ENCODE assay signal across 8 cellular contexts in genomic region chr9:104968025-104968982, GRCh38. TPM values are rescaled to one million over a fixed set of nuclear protein-coding genes. Genes with fewer than 3 reads are reported as not detected.
DNase-seq lines count a peak whose midpoint lies in the region; ATAC-seq and TF ChIP-seq lines count a peak whose summit lies in the region.

No MANE protein-coding gene starts in this region.

- POLR2A ChIA-PET in activated CD8-positive, alpha-beta T cell treated with anti-CD3 and anti-CD28 coated beads for 36 hours (lab: Charles Lee) = interaction anchor here (0.7 kb wide), 2 partner anchors 21 to 41 kb away, joined by 3 to 4 read pairs; no protein-coding TSS in a partner anchor

- TF ChIP-seq CTCF in CD14-positive monocyte (IDR thresholded peaks at IDR 0.05) (no peak), lower lobe of right lung (IDR thresholded peaks at IDR 0.05) (no peak)
- TF ChIP-seq CTCF in activated CD8-positive, alpha-beta T cell treated with anti-CD3 and anti-CD28 coated beads for 36 hours (IDR thresholded peaks at IDR 0.05) = no peak

- ATAC-seq in GM19452 (IDR thresholded peaks at IDR 0.05; ENCODE audit: unreplicated experiment) (peak; percentile 100), HG03571 (IDR thresholded peaks at IDR 0.05; ENCODE audit: unreplicated experiment) (peak; percentile 99), lower lobe of right lung (peak; percentile 92 to 96)
- ATAC-seq in activated CD8-positive, alpha-beta T cell treated with anti-CD3 and anti-CD28 coated beads for 36 hours = peak; percentile 99

- H3K27ac ChIP-seq in duodenal mucosa (ENCODE audit: low read depth, low read length) (peak overlapping the region; percentile 60), lower lobe of right lung (peak overlapping the region; percentile 92)

- H3K9me3 ChIP-seq in duodenal mucosa (ENCODE audit: control insufficient read depth in 1 of 2, low read length in 2 of 2) (no peaks in the 10 kb centered on the region), lower lobe of right lung (no peaks in the 10 kb centered on the region)

- H3K36me3 ChIP-seq in duodenal mucosa (ENCODE audit: control insufficient read depth in 1 of 2, insufficient read depth in 2 of 2, low read length in 2 of 2) (no peaks in the 10 kb centered on the region), lower lobe of right lung (no peaks in the 10 kb centered on the region)

- no peaks in the 10 kb centered on the region for H3K36me3 Mint-ChIP-seq in CD14-positive monocyte
- no peaks in the 10 kb centered on the region for H3K36me3 Mint-ChIP-seq in activated CD8-positive, alpha-beta T cell treated with anti-CD3 and anti-CD28 coated beads for 36 hours (ENCODE audit: low read depth)

- peaks cover 16% of the 10 kb centered on the region for H3K4me1 Mint-ChIP-seq in CD14-positive monocyte
- H3K4me1 Mint-ChIP-seq in activated CD8-positive, alpha-beta T cell treated with anti-CD3 and anti-CD28 coated beads for 36 hours (ENCODE audit: low read depth) = peaks cover 4% of the 10 kb centered on the region

- H3K4me3 ChIP-seq in duodenal mucosa (ENCODE audit: low read depth in 1 of 2, low read length in 2 of 2) = peak overlapping the region; percentile 81 to 82
- peak overlapping the region; percentile 83 for H3K4me3 ChIP-seq in lower lobe of right lung

- DNase-seq in CD14-positive monocyte (ENCODE audit: low spot score) (peak; percentile 79), NCI-H82 treated with DMSO at 0.1 percent for 48 hours (lab: John Stamatoyannopoulos, UW; ENCODE audit: unreplicated experiment) (peak; percentile 80), lower lobe of right lung (peak; percentile 92)
- peak; percentile 92 for DNase-seq in activated CD8-positive, alpha-beta T cell treated with anti-CD3 and anti-CD28 coated beads for 36 hours
- DNase-seq in stimulated activated CD4-positive, alpha-beta T cell treated with anti-CD3 and anti-CD28 coated beads, Interleukin-4, amount 100 ng/mL, for 48 hours (ENCODE audit: low read depth in 2 of 2) = peak; percentile 82 to 87

- H3K27me3 Mint-ChIP-seq in CD14-positive monocyte (ENCODE audit: low read depth in 3 of 3) = peaks cover 0 to 2% (median 2%) of the 10 kb centered on the region in 3 donors
- peaks cover 21% of the 10 kb centered on the region for H3K27me3 Mint-ChIP-seq in activated CD8-positive, alpha-beta T cell treated with anti-CD3 and anti-CD28 coated beads for 36 hours

- H3K9me3 Mint-ChIP-seq in CD14-positive monocyte = no peaks in the 10 kb centered on the region
- no peaks in the 10 kb centered on the region for H3K9me3 Mint-ChIP-seq in activated CD8-positive, alpha-beta T cell treated with anti-CD3 and anti-CD28 coated beads for 36 hours

- CTCF ChIA-PET in activated CD8-positive, alpha-beta T cell treated with anti-CD3 and anti-CD28 coated beads for 36 hours (lab: Charles Lee) = interaction anchor here (0.9 kb wide), 1 partner anchor 105 kb away, joined by 3 read pairs; no protein-coding TSS in a partner anchor

- peak overlapping the region in 1 of 2 donors; percentile 58 for H3K9ac ChIP-seq in duodenal mucosa (ENCODE audit: low read depth in 1 of 2, low read length in 2 of 2)

- H3K4me1 ChIP-seq in duodenal mucosa (ENCODE audit: control insufficient read depth in 1 of 2, insufficient read depth in 2 of 2, low read length in 2 of 2) (peaks cover 0 to 3% of the 10 kb centered on the region in 2 donors), lower lobe of right lung (peaks cover 30% of the 10 kb centered on the region)

- peak overlapping the region; percentile 83 to 98 (median 96) for H3K27ac Mint-ChIP-seq in CD14-positive monocyte
- H3K27ac Mint-ChIP-seq in activated CD8-positive, alpha-beta T cell treated with anti-CD3 and anti-CD28 coated beads for 36 hours = peak overlapping the region; percentile 82

- H3K27me3 ChIP-seq in duodenal mucosa (ENCODE audit: control insufficient read depth in 1 of 2, insufficient read depth in 2 of 2, low read length in 2 of 2) = no peaks in the 10 kb centered on the region
- no peaks in the 10 kb centered on the region for H3K27me3 ChIP-seq in lower lobe of right lung (ENCODE audit: low read depth)

- peak overlapping the region; percentile 89 to 96 for H3K4me3 Mint-ChIP-seq in CD14-positive monocyte
- peak overlapping the region; percentile 85 for H3K4me3 Mint-ChIP-seq in activated CD8-positive, alpha-beta T cell treated with anti-CD3 and anti-CD28 coated beads for 36 hours

- intact Hi-C loops in CD14-positive monocyte (cut with micrococcal nuclease) (loop anchor here (5.0 kb wide), 1 partner anchor 41 kb away; the partner anchor contains the start of gene ABCA1 (in 2 of the 2)), lower lobe of right lung (cut with DNase I) (no loop called here)
- intact Hi-C loops in activated CD8-positive, alpha-beta T cell treated with anti-CD3 and anti-CD28 coated beads for 36 hours (cut with micrococcal nuclease) = no loop called here

RNA-seq across cellular contexts. Expression of gene ABCA1, which starts 40.3 kb away (rescaled TPM):
- 1 to 10 TPM; 2.0 to 2.7 TPM for polyA plus RNA-seq in CD14-positive monocyte
- under 1 TPM; 0.20 to 0.38 TPM for total RNA-seq in activated CD8-positive, alpha-beta T cell treated with anti-CD3 and anti-CD28 coated beads for 36 hours
- 46.8 TPM for total RNA-seq in lower lobe of right lung

Comparison
In these comparisons a context has a peak if more than half of its experiments do, and no peak if none do; other contexts are left out.
1. Peak in every context shown above with its lines: DNase-seq, ATAC-seq, H3K4me3 ChIP-seq and H3K27ac ChIP-seq.
2. RNA of gene ABCA1, which starts 40.3 kb away (total RNA-seq): 46.8 TPM in lower lobe of right lung (single experiment); 0.20 to 0.38 TPM in activated CD8-positive, alpha-beta T cell treated with anti-CD3 and anti-CD28 coated beads for 36 hours; every median in the first group is over 10 times any median in the second.
3. intact Hi-C loops: an anchor here in CD14-positive monocyte (5.0 kb wide); none called in activated CD8-positive, alpha-beta T cell treated with anti-CD3 and anti-CD28 coated beads for 36 hours and lower lobe of right lung.